Comparison of ENCODE assay signal across 12 cellular contexts in genomic region chr14:100616854-100617714, GRCh38. TPM values are rescaled to one million over a fixed set of nuclear protein-coding genes. Genes with fewer than 3 reads are reported as not detected.
DNase-seq lines count a peak whose midpoint lies in the region; ATAC-seq and TF ChIP-seq lines count a peak whose summit lies in the region.
"Had no signal": no experiment of that assay in that cellular context is flagged by ENCODE, and none has a peak within 500 bp of the region (broad histone marks: within the 10 kb centered on the region; RNA-seq: fewer than 3 reads in every experiment).

No MANE protein-coding gene starts in this region.

- ATAC-seq in SK-N-SH treated with all-trans-retinoic acid at 6 μM for 48 hours, result no peak
- ATAC-seq in GM18498 (IDR thresholded peaks at IDR 0.05; ENCODE audit: unreplicated experiment), result no peak
- no peak for ATAC-seq in GM18511 (IDR thresholded peaks at IDR 0.05; ENCODE audit: unreplicated experiment)
- ATAC-seq in HG03354 (IDR thresholded peaks at IDR 0.05; ENCODE audit: poor library complexity, severe bottlenecking, unreplicated experiment), result no peak
- ATAC-seq: WTC11 had no signal

- peaks cover 11% of the 10 kb centered on the region for H3K27me3 Mint-ChIP-seq in neural progenitor cell (ENCODE audit: insufficient read depth, low read depth)

- no peak overlapping the region for H3K27ac ChIP-seq in SK-N-SH (ENCODE audit: low read depth in 2 of 2, low read length in 1 of 2)
- peak overlapping the region; percentile 80 for H3K27ac ChIP-seq in cingulate gyrus (ENCODE audit: low read depth, low read length)
- H3K27ac ChIP-seq in neural progenitor cell, result no peak overlapping the region
- H3K27ac ChIP-seq: RWPE1, upper lobe of left lung had no signal

- H3K4me3 ChIP-seq in SK-N-SH (ENCODE audit: low read depth in 2 of 2, low read length in 1 of 2), result no peak overlapping the region
- H3K4me3 ChIP-seq in Loucy (ENCODE audit: low read length, poor library complexity, severe bottlenecking), result no peak overlapping the region
- no peak overlapping the region for H3K4me3 ChIP-seq in neural progenitor cell
- H3K4me3 ChIP-seq: upper lobe of left lung had no signal

- H3K27me3 ChIP-seq in SK-N-SH (ENCODE audit: insufficient read depth) (no peaks in the 10 kb centered on the region), Loucy (ENCODE audit: insufficient read depth, low read length, poor library complexity, severe bottlenecking) (no peaks in the 10 kb centered on the region), neural progenitor cell (peaks cover 12% of the 10 kb centered on the region)
- H3K27me3 ChIP-seq: upper lobe of left lung had no signal

- H3K36me3 ChIP-seq in SK-N-SH (replicated peaks in 1 of 2; ENCODE audit: control insufficient read depth in 1 of 2, insufficient read depth in 2 of 2, low read length in 1 of 2) (no peaks in the 10 kb centered on the region), Loucy (ENCODE audit: insufficient read depth, low read length) (no peaks in the 10 kb centered on the region), neural progenitor cell (no peaks in the 10 kb centered on the region)
- H3K36me3 ChIP-seq: upper lobe of left lung had no signal

- no peak for TF ChIP-seq EP300 in SK-N-SH (IDR thresholded peaks at IDR 0.05; ENCODE audit: borderline replicate concordance in 1 of 2, low read depth in 1 of 2, low read length in 1 of 2)

- H3F3A ChIP-seq in SK-N-SH (replicated peaks; ENCODE audit: insufficient read depth), result no peaks in the 10 kb centered on the region
- H3F3A ChIP-seq in Loucy (ENCODE audit: low read depth), result no peaks in the 10 kb centered on the region
- H3F3A ChIP-seq in neural progenitor cell (ENCODE audit: low read depth), result no peaks in the 10 kb centered on the region

- H3K4me3 Mint-ChIP-seq in neural progenitor cell, result no peak overlapping the region
- H3K4me3 Mint-ChIP-seq: WTC11 had no signal

- no peaks in the 10 kb centered on the region for H3K36me3 Mint-ChIP-seq in neural progenitor cell
- H3K36me3 Mint-ChIP-seq: WTC11 had no signal

- 70% methylated on average over 10 of the region's 15 CpGs for WGBS in SK-N-SH (ENCODE audit: low lambda C conversion rate)

- H3K9me2 ChIP-seq in SK-N-SH, result no peaks in the 10 kb centered on the region
- H3K9me2 ChIP-seq in Loucy (replicated peaks; ENCODE audit: low read depth, low read length), result no peaks in the 10 kb centered on the region

- POLR2A ChIA-PET in SK-N-SH (lab: Yijun Ruan, JAX), result no interaction called here

- H2AFZ ChIP-seq in SK-N-SH (ENCODE audit: low read depth), result no peak overlapping the region
- peak overlapping the region; percentile 67 for H2AFZ ChIP-seq in Loucy (ENCODE audit: low read length)
- H2AFZ ChIP-seq in neural progenitor cell (replicated peaks), result peak overlapping the region; percentile 46

- H3K4me1 Mint-ChIP-seq in neural progenitor cell, result peaks cover 14% of the 10 kb centered on the region

- no peak overlapping the region for H3K9ac ChIP-seq in SK-N-SH
- H3K9ac ChIP-seq in Loucy (ENCODE audit: low read depth, low read length, poor library complexity, severe bottlenecking), result peak overlapping the region; percentile 55
- no peak overlapping the region for H3K9ac ChIP-seq in neural progenitor cell

- H3K9me3 ChIP-seq in SK-N-SH, result no peaks in the 10 kb centered on the region
- H3K9me3 ChIP-seq in Loucy (ENCODE audit: insufficient read depth, low read depth, low read length), result no peaks in the 10 kb centered on the region
- H3K9me3 ChIP-seq in neural progenitor cell (ENCODE audit: low read depth), result no peaks in the 10 kb centered on the region
- H3K9me3 ChIP-seq: upper lobe of left lung had no signal

- H3K9me3 Mint-ChIP-seq in neural progenitor cell, result no peaks in the 10 kb centered on the region
- H3K9me3 Mint-ChIP-seq: WTC11 had no signal

- CTCF ChIA-PET in SK-N-SH (lab: Yijun Ruan, JAX), result no interaction called here

- H4K20me1 ChIP-seq in SK-N-SH (ENCODE audit: insufficient read depth) (no peaks in the 10 kb centered on the region), Loucy (ENCODE audit: insufficient read depth, low read length, poor library complexity, severe bottlenecking) (no peaks in the 10 kb centered on the region), neural progenitor cell (ENCODE audit: low read depth) (no peaks in the 10 kb centered on the region)

- TF ChIP-seq RAD21 in SK-N-SH (IDR thresholded peaks at IDR 0.05; ENCODE audit: low read length), result no peak

- DNase-seq in SK-N-SH (peak; percentile 14), neural progenitor cell (ENCODE audit: low spot score) (no peak)
- DNase-seq: EL, upper lobe of left lung had no signal

- H3K27ac Mint-ChIP-seq in neural progenitor cell, result no peak overlapping the region
- H3K27ac Mint-ChIP-seq: WTC11 had no signal

- H3K79me2 ChIP-seq in SK-N-SH (ENCODE audit: insufficient read depth), result no peaks in the 10 kb centered on the region
- H3K79me2 ChIP-seq in Loucy (ENCODE audit: insufficient read depth, low read length), result no peaks in the 10 kb centered on the region
- H3K79me2 ChIP-seq in neural progenitor cell (ENCODE audit: low read depth), result no peaks in the 10 kb centered on the region

- H3K4me1 ChIP-seq in SK-N-SH (ENCODE audit: control insufficient read depth in 1 of 2, insufficient read depth in 2 of 2, low read depth in 1 of 2, low read length in 1 of 2) (peaks cover 0 to 39% of the 10 kb centered on the region in 2 experiments; a peak in 1 of 4 replicates), Loucy (ENCODE audit: insufficient read depth, low read length, poor library complexity, severe bottlenecking) (peaks cover 16% of the 10 kb centered on the region), neural progenitor cell (peaks cover 6% of the 10 kb centered on the region)

- TF ChIP-seq CTCF in SK-N-SH (IDR thresholded peaks at IDR 0.05) (no peak), Loucy (conservative IDR thresholded peaks at IDR 0.05; ENCODE audit: low read length) (no peak), neural progenitor cell (IDR thresholded peaks at IDR 0.05) (no peak)

- H3K4me2 ChIP-seq in SK-N-SH (no peak overlapping the region), Loucy (ENCODE audit: low read depth, low read length, poor library complexity, severe bottlenecking) (peak overlapping the region; percentile 26), neural progenitor cell (no peak overlapping the region)

TF ChIP-seq in SK-N-SH, 30 proteins besides CTCF, POLR2A, EP300 and RAD21 (continues in another document):
- TF ChIP-seq CHD2 (IDR thresholded peaks at IDR 0.05; ENCODE audit: low read length, partially characterized antibody), result no peak
- TF ChIP-seq MEF2A (IDR thresholded peaks at IDR 0.05; ENCODE audit: borderline replicate concordance, low read depth), result no peak
- no peak for TF ChIP-seq EZH2phosphoT487 (IDR thresholded peaks at IDR 0.05; ENCODE audit: borderline replicate concordance, low read depth)
- no peak for TF ChIP-seq MXI1 (IDR thresholded peaks at IDR 0.05; ENCODE audit: low read depth, low read length)
- no peak for TF ChIP-seq POLR2AphosphoS5 (IDR thresholded peaks at IDR 0.05; ENCODE audit: low read depth, low read length)
- no peak for TF ChIP-seq JUND (IDR thresholded peaks at IDR 0.05)
- no peak for TF ChIP-seq RFX5 (IDR thresholded peaks at IDR 0.05; ENCODE audit: low read length)
- TF ChIP-seq ZBTB33 (IDR thresholded peaks at IDR 0.05; ENCODE audit: borderline replicate concordance, low read depth), result no peak

TF ChIP-seq in SK-N-SH treated with all-trans-retinoic acid at 6 μM for 48 hours, 23 proteins besides CTCF, POLR2A, EP300 and RAD21 (continues in another document):
- TF ChIP-seq BACH2 (CRISPR knock-in tag; IDR thresholded peaks at IDR 0.05; ENCODE audit: borderline replicate concordance) (no peak), ZFP30 (CRISPR knock-in tag; IDR thresholded peaks at IDR 0.05) (no peak), PPARA (CRISPR knock-in tag; IDR thresholded peaks at IDR 0.05; ENCODE audit: borderline replicate concordance) (no peak), SNAI2 (CRISPR knock-in tag; IDR thresholded peaks at IDR 0.05) (no peak), ZNF565 (CRISPR knock-in tag; conservative IDR thresholded peaks at IDR 0.05; ENCODE audit: low read depth) (no peak), CSRNP3 (CRISPR knock-in tag; IDR thresholded peaks at IDR 0.05) (no peak), ARNTL (CRISPR knock-in tag; IDR thresholded peaks at IDR 0.05; ENCODE audit: borderline replicate concordance, low read depth) (no peak), GLIS3 (CRISPR knock-in tag; IDR thresholded peaks at IDR 0.05) (no peak), TOX (CRISPR knock-in tag; IDR thresholded peaks at IDR 0.05; ENCODE audit: borderline replicate concordance) (no peak), PATZ1 (CRISPR knock-in tag; IDR thresholded peaks at IDR 0.05; ENCODE audit: borderline replicate concordance) (no peak), ZNF8 (CRISPR knock-in tag; IDR thresholded peaks at IDR 0.05) (no peak), ISL1 (CRISPR knock-in tag; IDR thresholded peaks at IDR 0.05) (no peak)

RNA-seq across cellular contexts. Expression of gene BEGAIN, which starts 29.9 kb away (rescaled TPM):
- 4.2 and 4.4 TPM in 2 replicates for polyA plus RNA-seq in SK-N-SH (2012; rRNA removed)
- 1.9 and 4.4 TPM in 2 replicates for polyA plus RNA-seq in SK-N-SH (2012; cell fraction: cytosol; rRNA removed)
- polyA plus RNA-seq in SK-N-SH (2012; cell fraction: nucleus; rRNA removed), result 23.8 and 41.4 TPM in 2 replicates
- total RNA-seq in neural progenitor cell (ENCODE audit: low replicate concordance), result 4.0 and 13.4 TPM in 2 replicates
